In the genomic region with DNA sequence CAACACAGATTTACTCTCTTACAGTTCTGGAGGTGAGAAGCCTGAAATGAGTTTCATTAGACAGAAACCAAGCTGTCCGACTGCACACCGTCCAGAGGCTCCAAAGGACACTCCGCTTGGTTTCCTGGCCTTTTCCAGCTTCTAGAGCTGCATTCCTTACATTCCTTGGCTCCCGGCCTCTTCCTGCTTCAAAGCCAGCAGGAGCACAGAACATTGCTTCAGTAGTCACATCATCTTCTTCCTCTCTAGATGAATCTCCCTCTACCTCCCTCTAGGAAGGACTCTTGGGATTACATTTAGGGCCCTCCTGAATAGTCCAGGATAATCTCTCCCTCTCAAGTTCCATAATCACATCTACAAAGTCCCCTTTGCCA, we compare ENCODE assay signal across 14 cellular contexts.
DNase-seq lines count a peak whose midpoint lies in the region; ATAC-seq and TF ChIP-seq lines count a peak whose summit lies in the region.
"Had no signal": no experiment of that assay in that cellular context is flagged by ENCODE, and none has a peak within 500 bp of the region (broad histone marks: within the 10 kb centered on the region; RNA-seq: fewer than 3 reads in every experiment).

No MANE protein-coding gene starts in this region.

- BruUV-seq in IMR-90 (replicated peaks; lab: Mats Ljungman, UMichigan) = no TSS peak

- H3K4me3 ChIP-seq in IMR-90 (ENCODE audit: insufficient read depth, low read depth, low read length) = no peak overlapping the region
- H3K4me3 ChIP-seq in choroid plexus epithelial cell (ENCODE audit: low read depth, low read length) = no peak overlapping the region
- H3K4me3 ChIP-seq in right lobe of liver = no peak overlapping the region
- H3K4me3 ChIP-seq in spleen = no peak overlapping the region

- peak overlapping the region; percentile 53 for H3K14ac ChIP-seq in IMR-90 (replicated peaks; ENCODE audit: low read depth, low read length)

- H2AK9ac ChIP-seq in IMR-90 (replicated peaks; ENCODE audit: low read depth, low read length, poor library complexity) = peak overlapping the region; percentile 26

- peak overlapping the region; percentile 85 for H2BK120ac ChIP-seq in IMR-90 (ENCODE audit: low read depth, low read length)

- peak overlapping the region; percentile 44; the same call in 1 of the 2 replicates for H3K18ac ChIP-seq in IMR-90 (ENCODE audit: low read depth, low read length)

- H3K27ac ChIP-seq in IMR-90 (ENCODE audit: insufficient read depth, low read length) (no peak overlapping the region), right lobe of liver (no peak overlapping the region), spleen (no peak overlapping the region)

- H3K9me3 ChIP-seq in IMR-90 (ENCODE audit: control insufficient read depth, insufficient read depth, low read length) (no peaks in the 10 kb centered on the region), right lobe of liver (no peaks in the 10 kb centered on the region), spleen (peaks cover 0 to 8% (median 6%) of the 10 kb centered on the region in 8 donors)

- H3K4ac ChIP-seq in IMR-90 (ENCODE audit: low read depth, low read length) = peak overlapping the region; percentile 58; the same call in 1 of the 2 replicates

- H2AFZ ChIP-seq in IMR-90 (replicated peaks; ENCODE audit: low read length, poor library complexity) = peak overlapping the region; percentile 65

- H3K36me3 Mint-ChIP-seq in stimulated activated memory B cell treated with anti-CD40 and anti-IgM and Interleukin-4, amounts not matched to agents 10 μg/mL and 1 μg/mL and 100 μg/mL, for 72 hours = peaks cover 5% of the 10 kb centered on the region
- H3K36me3 Mint-ChIP-seq: brain had no signal

- no peaks in the 10 kb centered on the region for H3K79me1 ChIP-seq in IMR-90 (ENCODE audit: low read depth in 1 of 2, low read length in 2 of 2)

- peak; percentile 90 for ATAC-seq in IMR-90 (ENCODE audit: low read depth)
- ATAC-seq in right lobe of liver = peak; percentile 62 to 82 (median 76)
- ATAC-seq in stimulated activated memory B cell treated with anti-CD40 and anti-IgM and Interleukin-4, amounts not matched to agents 10 μg/mL and 1 μg/mL and 100 μg/mL, for 72 hours = no peak

- peaks cover 4% of the 10 kb centered on the region for H3K9me3 Mint-ChIP-seq in stimulated activated memory B cell treated with anti-CD40 and anti-IgM and Interleukin-4, amounts not matched to agents 10 μg/mL and 1 μg/mL and 100 μg/mL, for 72 hours

- CTCF ChIA-PET in IMR-90 (lab: Yijun Ruan, JAX) = interaction anchor here (0.7 to 1.7 kb wide), 3 partner anchors 11 to 110 kb away, joined by 3 to 5 read pairs (median 3); no protein-coding TSS in a partner anchor

- peaks cover 11% of the 10 kb centered on the region for H3K27me3 Mint-ChIP-seq in stimulated activated memory B cell treated with anti-CD40 and anti-IgM and Interleukin-4, amounts not matched to agents 10 μg/mL and 1 μg/mL and 100 μg/mL, for 72 hours

- peak overlapping the region; percentile 92 for H2BK20ac ChIP-seq in IMR-90 (ENCODE audit: low read depth, low read length)

- no peak overlapping the region for H3K4me3 Mint-ChIP-seq in stimulated activated memory B cell treated with anti-CD40 and anti-IgM and Interleukin-4, amounts not matched to agents 10 μg/mL and 1 μg/mL and 100 μg/mL, for 72 hours
- H3K4me3 Mint-ChIP-seq: brain had no signal

- no peak overlapping the region for H3K27ac Mint-ChIP-seq in stimulated activated memory B cell treated with anti-CD40 and anti-IgM and Interleukin-4, amounts not matched to agents 10 μg/mL and 1 μg/mL and 100 μg/mL, for 72 hours
- H3K27ac Mint-ChIP-seq: brain had no signal

- H4K8ac ChIP-seq in IMR-90 (ENCODE audit: low read depth in 2 of 2, low read length in 2 of 2) = peak overlapping the region in 1 of 2 experiments; percentile 89; a peak in 2 of 4 replicates

- H4K5ac ChIP-seq in IMR-90 (ENCODE audit: low read depth, low read length) = no peak overlapping the region

- H3K23ac ChIP-seq in IMR-90 (ENCODE audit: low read depth, low read length) = 0 out of 2 replicates have a peak overlapping the region, but pooled peaks have one; percentile 19

- intact Hi-C loops in IMR-90 (cut with micrococcal nuclease) (loop anchor here (1.0 to 2.0 kb wide), 2 partner anchors 68 to 111 kb away; no protein-coding TSS in a partner anchor), right lobe of liver (cut with DNase I) (no loop called here), spleen (cut with DNase I; ENCODE audit: low total_unique reads) (no loop called here)

- H3K27me3 ChIP-seq in IMR-90 (ENCODE audit: control insufficient read depth, insufficient read depth, low read length) (no peaks in the 10 kb centered on the region; the same call in 1 of the 2 replicates), right lobe of liver (no peaks in the 10 kb centered on the region), spleen (replicated peaks in 1 of 7) (no peaks in the 10 kb centered on the region)

- H3K9me1 ChIP-seq in IMR-90 (ENCODE audit: insufficient read depth, low read length) = peaks cover 2% of the 10 kb centered on the region

- H4K20me1 ChIP-seq in IMR-90 (ENCODE audit: insufficient read depth, low read length) = no peaks in the 10 kb centered on the region

- peak overlapping the region; percentile 47 for H4K91ac ChIP-seq in IMR-90 (ENCODE audit: insufficient read depth, low read depth, low read length)

- peak; percentile 91 for DNase-seq in AG08395 (ENCODE audit: low spot score)
- peak; percentile 91 for DNase-seq in IMR-90
- peak; percentile 91 for DNase-seq in choroid plexus epithelial cell (ENCODE audit: low read depth)
- no peak for DNase-seq in right lobe of liver
- DNase-seq in ecto neural progenitor cell (ENCODE audit: low spot score) = no peak
- DNase-seq in spleen = no peak
- DNase-seq in midbrain (lab: John Stamatoyannopoulos, UW) = no peak
- DNase-seq: DMS79; KG1; occipital lobe; stimulated activated naive CD4-positive, alpha-beta T cell; T-helper 2 cell had no signal

- H3K36me3 ChIP-seq in IMR-90 (ENCODE audit: control insufficient read depth, insufficient read depth, low read length) (no peaks in the 10 kb centered on the region), right lobe of liver (no peaks in the 10 kb centered on the region), spleen (no peaks in the 10 kb centered on the region)

- H2BK15ac ChIP-seq in IMR-90 (ENCODE audit: low read depth, low read length) = peak overlapping the region; percentile 9; the same call in 1 of the 3 replicates

- H3K9ac ChIP-seq in IMR-90 (ENCODE audit: low read depth, low read length) = no peak overlapping the region; the same call in 1 of the 2 replicates

- POLR2A ChIA-PET in IMR-90 (lab: Charles Lee; ENCODE audit: unreplicated experiment) = interaction anchor here (0.7 kb wide), 1 partner anchor 109 kb away, joined by 3 read pairs; no protein-coding TSS in a partner anchor

- WGBS in IMR-90 (ENCODE audit: extremely low coverage in 2 of 2, insufficient read length in 1 of 2), 2 experiments = 17% methylated on average over 2 of the region's 4 CpGs; no CpG with 5 or more reads in 1 of the 2 experiments
- 22% methylated on average over 2 of the region's 4 CpGs for WGBS in right lobe of liver (ENCODE audit: insufficient coverage, low coverage, low lambda C conversion rate, missing lambda C conversion rate)
- 73 to 86% (median 76%) methylated on average over 4 of the region's 4 CpGs for WGBS in spleen, 5 donors

- dilution Hi-C loops in IMR-90 (cut with HindIII; ENCODE audit: low sequenced_read_pairs, unreplicated experiment) = no loop called here

- TF ChIP-seq POLR2A in IMR-90 (IDR thresholded peaks at IDR 0.05; ENCODE audit: low read depth, low read length) (no peak), right lobe of liver (IDR thresholded peaks at IDR 0.05) (no peak), spleen (IDR thresholded peaks at IDR 0.05) (no peak)

- H2AK5ac ChIP-seq in IMR-90 (ENCODE audit: low read depth, low read length) = no peak overlapping the region

- peak overlapping the region; percentile 40 for H2BK5ac ChIP-seq in IMR-90 (ENCODE audit: low read depth, low read length, poor library complexity, severe bottlenecking)

- TF ChIP-seq RAD21 in IMR-90 (IDR thresholded peaks at IDR 0.05; ENCODE audit: low read length) = peak; percentile 55

- H3K56ac ChIP-seq in IMR-90 (ENCODE audit: extremely low read depth, insufficient read depth, low read length) = peak overlapping the region; percentile 86; the same call in 1 of the 2 replicates

- H3K4me1 ChIP-seq in IMR-90 (ENCODE audit: control insufficient read depth, insufficient read depth, low read length) (peaks cover 5% of the 10 kb centered on the region), right lobe of liver (no peaks in the 10 kb centered on the region), spleen (no peaks in the 10 kb centered on the region)

- in situ Hi-C loops in IMR-90 (cut with MboI; ENCODE audit: low sequenced_read_pairs) = no loop called here

- H3K4me2 ChIP-seq in IMR-90 (ENCODE audit: low read depth, low read length) = no peak overlapping the region

- TF ChIP-seq CTCF in IMR-90 (conservative IDR thresholded peaks at IDR 0.05; ENCODE audit: low read depth, low read length) = peak; percentile 61
- peak; percentile 61 for TF ChIP-seq CTCF in choroid plexus epithelial cell (conservative IDR thresholded peaks at IDR 0.05; ENCODE audit: low read depth, low read length)
- peak in 1 of 4 donors; percentile 16 for TF ChIP-seq CTCF in right lobe of liver (IDR thresholded peaks at IDR 0.05)
- no peak for TF ChIP-seq CTCF in spleen (IDR thresholded peaks at IDR 0.05 in 8 of 11, conservative IDR thresholded peaks at IDR 0.05 in 3 of 11)

- peaks cover 7% of the 10 kb centered on the region for H3K4me1 Mint-ChIP-seq in stimulated activated memory B cell treated with anti-CD40 and anti-IgM and Interleukin-4, amounts not matched to agents 10 μg/mL and 1 μg/mL and 100 μg/mL, for 72 hours
- H3K4me1 Mint-ChIP-seq: brain had no signal

TF ChIP-seq in IMR-90, 13 proteins besides CTCF, POLR2A, EP300 and RAD21 (continues in another document):
- TF ChIP-seq MAFK (IDR thresholded peaks at IDR 0.05; ENCODE audit: low read depth, low read length) (no peak), FOS (IDR thresholded peaks at IDR 0.05; ENCODE audit: low read depth, low read length) (no peak), CEBPB (IDR thresholded peaks at IDR 0.05; ENCODE audit: low read depth, low read length) (peak; percentile 51; the same call in 1 of the 2 replicates), SMC3 (IDR thresholded peaks at IDR 0.05; ENCODE audit: low read depth, low read length) (peak; percentile 43), NFE2L2 (IDR thresholded peaks at IDR 0.05; ENCODE audit: low read depth, low read length) (no peak), MAZ (IDR thresholded peaks at IDR 0.05; ENCODE audit: borderline replicate concordance, low read depth, low read length) (no peak), CHD1 (IDR thresholded peaks at IDR 0.05; ENCODE audit: low read depth, low read length) (no peak)
- TF ChIP-seq, protein P1, sequence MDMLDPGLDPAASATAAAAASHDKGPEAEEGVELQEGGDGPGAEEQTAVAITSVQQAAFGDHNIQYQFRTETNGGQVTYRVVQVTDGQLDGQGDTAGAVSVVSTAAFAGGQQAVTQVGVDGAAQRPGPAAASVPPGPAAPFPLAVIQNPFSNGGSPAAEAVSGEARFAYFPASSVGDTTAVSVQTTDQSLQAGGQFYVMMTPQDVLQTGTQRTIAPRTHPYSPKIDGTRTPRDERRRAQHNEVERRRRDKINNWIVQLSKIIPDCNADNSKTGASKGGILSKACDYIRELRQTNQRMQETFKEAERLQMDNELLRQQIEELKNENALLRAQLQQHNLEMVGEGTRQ (IDR thresholded peaks at IDR 0.05; ENCODE audit: low read depth, low read length) = no peak

Comparison
In these comparisons a context has a peak if more than half of its experiments do, and no peak if none do; other contexts are left out.
1. DNase-seq: peak in AG08395 (single experiment), IMR-90 (single experiment) and choroid plexus epithelial cell (single experiment); none in right lobe of liver (0 of 3), ecto neural progenitor cell (single experiment), spleen (single experiment) and midbrain (single experiment).
2. CTCF ChIP-seq: peak in IMR-90 (single experiment) and choroid plexus epithelial cell (single experiment); none in spleen (0 of 11).